Comparison of ENCODE assay signal across 11 cellular contexts in genomic region chr9:98708103-98708932, GRCh38. TPM values are rescaled to one million over a fixed set of nuclear protein-coding genes. Genes with fewer than 3 reads are reported as not detected.
DNase-seq lines count a peak whose midpoint lies in the region; ATAC-seq and TF ChIP-seq lines count a peak whose summit lies in the region.
"Had no signal": no experiment of that assay in that cellular context is flagged by ENCODE, and none has a peak within 500 bp of the region (broad histone marks: within the 10 kb centered on the region; RNA-seq: fewer than 3 reads in every experiment).

No MANE protein-coding gene starts in this region.

- H3K79me2 ChIP-seq in ACC112 (ENCODE audit: control insufficient read depth, insufficient read depth, low read length, unreplicated experiment) (no peaks in the 10 kb centered on the region), mesendoderm (ENCODE audit: control insufficient read depth, insufficient read depth, low read length) (no peaks in the 10 kb centered on the region)

- H2BK120ac ChIP-seq in mesendoderm (ENCODE audit: low read depth, low read length) = no peak overlapping the region

- H3K23ac ChIP-seq in mesendoderm (ENCODE audit: low read length) = no peak overlapping the region

- H2AFZ ChIP-seq in ACC112 (ENCODE audit: low read length, unreplicated experiment) = no peak overlapping the region

- no peaks in the 10 kb centered on the region for H3K79me1 ChIP-seq in mesendoderm (ENCODE audit: low read length)

- H3K4me3 ChIP-seq in ACC112 (ENCODE audit: low read depth, low read length) (peak overlapping the region; percentile 70), choroid plexus epithelial cell (ENCODE audit: low read depth, low read length) (peak overlapping the region; percentile 28), mesendoderm (ENCODE audit: low read length) (no peak overlapping the region), upper lobe of right lung (no peak overlapping the region)

- no peak overlapping the region for H3K9ac ChIP-seq in mesendoderm (ENCODE audit: low read length)

- no peak overlapping the region for H2AK5ac ChIP-seq in mesendoderm (ENCODE audit: low read length)

- H3K4me1 ChIP-seq in ACC112 (ENCODE audit: control insufficient read depth, insufficient read depth, low read length, unreplicated experiment) (peaks cover 5% of the 10 kb centered on the region), mesendoderm (ENCODE audit: control insufficient read depth, low read depth, low read length) (no peaks in the 10 kb centered on the region), upper lobe of right lung (peaks cover 5% of the 10 kb centered on the region)

- DNase-seq in GM03348 (ENCODE audit: low spot score) = peak; percentile 25
- no peak for DNase-seq in choroid plexus epithelial cell (ENCODE audit: low read depth)
- peak; percentile 10 for DNase-seq in mesendoderm
- no peak for DNase-seq in upper lobe of right lung
- no peak for DNase-seq in effector CD8-positive, alpha-beta T cell (lab: John Stamatoyannopoulos, UW)
- no peak for DNase-seq in activated gamma-delta T cell treated with Interleukin-2 at 50 U/mL for 16 hours
- DNase-seq: activated effector memory CD4-positive, alpha-beta T cell treated with anti-CD3 and anti-CD28 coated beads, Interleukin-2, amount 50 U/mL, for 16 hours; T-cell had no signal

- peaks cover 65% of the 10 kb centered on the region for H3K27me3 ChIP-seq in ACC112 (ENCODE audit: insufficient read depth, low read length)
- peaks cover 27% of the 10 kb centered on the region for H3K27me3 ChIP-seq in mesendoderm (ENCODE audit: insufficient read depth, low read length, poor library complexity)
- H3K27me3 ChIP-seq in upper lobe of right lung = peaks cover 74% of the 10 kb centered on the region

- H3K9me3 ChIP-seq in upper lobe of right lung = no peaks in the 10 kb centered on the region

- intact Hi-C loops in upper lobe of right lung (cut with DNase I) = no loop called here

- TF ChIP-seq CTCF in choroid plexus epithelial cell (conservative IDR thresholded peaks at IDR 0.05; ENCODE audit: low read depth, low read length) (no peak), upper lobe of right lung (IDR thresholded peaks at IDR 0.05) (no peak)

- WGBS in mesendoderm (ENCODE audit: extremely low coverage, insufficient coverage, low lambda C conversion rate) = no CpG with 5 or more reads among the region's 89 CpGs

- no peak overlapping the region for H3K4ac ChIP-seq in mesendoderm (ENCODE audit: low read depth, low read length)

- H4K5ac ChIP-seq in mesendoderm (ENCODE audit: low read length) = no peak overlapping the region

- no peak overlapping the region for H4K8ac ChIP-seq in mesendoderm (ENCODE audit: low read depth, low read length)

- H2BK15ac ChIP-seq in mesendoderm (replicated peaks; ENCODE audit: low read depth) = no peak overlapping the region

- H2BK5ac ChIP-seq in mesendoderm (ENCODE audit: low read length) = no peak overlapping the region

- peak overlapping the region; percentile 0 for H3K18ac ChIP-seq in mesendoderm (ENCODE audit: low read length)

- peak overlapping the region; percentile 46 for H3K56ac ChIP-seq in mesendoderm (ENCODE audit: low read length)

- H3K4me2 ChIP-seq in mesendoderm (ENCODE audit: low read length) = peak overlapping the region; percentile 39

- H3K27ac ChIP-seq in ACC112 (ENCODE audit: low read depth, low read length) (no peak overlapping the region), mesendoderm (ENCODE audit: low read depth, low read length) (no peak overlapping the region), upper lobe of right lung (no peak overlapping the region)

- no peak for ATAC-seq in HG03139 (IDR thresholded peaks at IDR 0.05; ENCODE audit: unreplicated experiment)
- no peak for ATAC-seq in upper lobe of right lung
- ATAC-seq: T-cell had no signal

- H3K36me3 ChIP-seq in ACC112 (ENCODE audit: insufficient read depth, low read length) = no peaks in the 10 kb centered on the region
- H3K36me3 ChIP-seq in mesendoderm (ENCODE audit: control insufficient read depth, insufficient read depth, low read length) = no peaks in the 10 kb centered on the region
- no peaks in the 10 kb centered on the region for H3K36me3 ChIP-seq in upper lobe of right lung

RNA-seq across cellular contexts. Expression of gene GABBR2, which starts 0.4 kb away (rescaled TPM):
- 2.1 TPM for polyA plus RNA-seq in mesendoderm (2013, experiment 1 of 2)
- 2.4 TPM for polyA plus RNA-seq in mesendoderm (2013, experiment 2 of 2)
- 0.84 TPM for total RNA-seq in upper lobe of right lung
- total RNA-seq: esophagus mucosa had no signal

Comparison
In these comparisons a context has a peak if more than half of its experiments do, and no peak if none do; other contexts are left out.
1. H3K4me3 ChIP-seq: peak in ACC112 (single experiment) and choroid plexus epithelial cell (single experiment); none in mesendoderm (single experiment) and upper lobe of right lung (single experiment).
2. DNase-seq: peak in GM03348 (single experiment) and mesendoderm (single experiment); none in choroid plexus epithelial cell (single experiment), upper lobe of right lung (single experiment), effector CD8-positive, alpha-beta T cell (single experiment) and activated gamma-delta T cell treated with Interleukin-2 at 50 U/mL for 16 hours (single experiment).